ENCODE assay signal across 1 cellular context in the genomic region with DNA sequence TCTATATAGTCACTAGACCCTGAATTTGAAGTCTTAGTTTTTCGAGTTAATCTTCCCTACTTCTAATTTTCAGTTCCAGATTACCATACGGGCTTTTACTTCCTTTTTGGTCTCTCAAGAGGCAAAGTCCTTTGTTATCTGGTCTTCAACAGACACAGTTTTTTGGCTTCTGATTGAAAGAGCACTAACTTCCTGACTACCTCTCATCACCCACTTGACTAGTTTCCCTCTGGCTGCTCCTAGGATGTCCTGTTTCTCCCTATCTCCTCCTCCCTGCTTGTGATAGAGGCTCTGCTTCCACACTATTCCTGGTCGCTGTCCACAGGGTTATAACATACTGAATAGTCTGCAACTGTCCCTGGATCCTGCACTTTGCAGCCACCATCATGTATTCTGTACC.
A peak's percentile ranks its signal among the peaks of the same experiment; 100 is the strongest.
TF ChIP-seq lines count a peak whose summit lies in the region.

No MANE protein-coding gene starts in this region.

TF ChIP-seq in K562, 482 proteins besides CTCF, POLR2A, EP300 and RAD21 (continued from another document and continues in another):
- TF ChIP-seq CSDE1 (IDR thresholded peaks at IDR 0.05) (no peak), ZNF586 (CRISPR knock-in tag; conservative IDR thresholded peaks at IDR 0.05) (no peak), HSF4 (CRISPR knock-in tag; IDR thresholded peaks at IDR 0.05; ENCODE audit: borderline replicate concordance) (no peak), BDP1 (IDR thresholded peaks at IDR 0.05; ENCODE audit: insufficient read depth, insufficient read length) (no peak), TAF9B (IDR thresholded peaks at IDR 0.05; ENCODE audit: partially characterized antibody) (no peak), MEIS2 (IDR thresholded peaks at IDR 0.05; ENCODE audit: partially characterized antibody) (peak; percentile 68), PTBP1 (IDR thresholded peaks at IDR 0.05; ENCODE audit: low read depth, low read length) (no peak), BMI1 (IDR thresholded peaks at IDR 0.05; ENCODE audit: low read length) (no peak), KLF1 (tag; IDR thresholded peaks at IDR 0.05) (no peak), THRAP3 (IDR thresholded peaks at IDR 0.05; ENCODE audit: borderline replicate concordance) (no peak), SMAD2 (IDR thresholded peaks at IDR 0.05; ENCODE audit: low read depth, low read length) (no peak), ARNT (IDR thresholded peaks at IDR 0.05) (no peak), RFX1 (IDR thresholded peaks at IDR 0.05) (no peak), EGR1 (conservative IDR thresholded peaks at IDR 0.05) (no peak), MED1 (CRISPR knock-in tag; IDR thresholded peaks at IDR 0.05; ENCODE audit: borderline replicate concordance) (no peak), CC2D1A (IDR thresholded peaks at IDR 0.05) (peak; percentile 31; the same call in 1 of the 2 replicates), ZNF24 (IDR thresholded peaks at IDR 0.05) (no peak), FOXM1 (IDR thresholded peaks at IDR 0.05; ENCODE audit: low read depth) (peak; percentile 37; the same call in 1 of the 2 replicates), FOXM1 (CRISPR knock-in tag; IDR thresholded peaks at IDR 0.05; ENCODE audit: low read depth) (no peak), TEAD2 (tag; IDR thresholded peaks at IDR 0.05) (no peak), NFATC3 (IDR thresholded peaks at IDR 0.05) (no peak), FOXJ2 (tag; IDR thresholded peaks at IDR 0.05) (no peak), HNRNPLL (IDR thresholded peaks at IDR 0.05; ENCODE audit: low read depth, low read length, poor library complexity, severe bottlenecking) (no peak), CCNT2 (IDR thresholded peaks at IDR 0.05; ENCODE audit: borderline replicate concordance, extremely low read depth, insufficient read length, low read depth, low read length) (no peak), SMARCA4 (IDR thresholded peaks at IDR 0.05) (peak; percentile 82), ZBTB8A (IDR thresholded peaks at IDR 0.05; ENCODE audit: partially characterized antibody) (no peak)
- TF ChIP-seq, protein P1, sequence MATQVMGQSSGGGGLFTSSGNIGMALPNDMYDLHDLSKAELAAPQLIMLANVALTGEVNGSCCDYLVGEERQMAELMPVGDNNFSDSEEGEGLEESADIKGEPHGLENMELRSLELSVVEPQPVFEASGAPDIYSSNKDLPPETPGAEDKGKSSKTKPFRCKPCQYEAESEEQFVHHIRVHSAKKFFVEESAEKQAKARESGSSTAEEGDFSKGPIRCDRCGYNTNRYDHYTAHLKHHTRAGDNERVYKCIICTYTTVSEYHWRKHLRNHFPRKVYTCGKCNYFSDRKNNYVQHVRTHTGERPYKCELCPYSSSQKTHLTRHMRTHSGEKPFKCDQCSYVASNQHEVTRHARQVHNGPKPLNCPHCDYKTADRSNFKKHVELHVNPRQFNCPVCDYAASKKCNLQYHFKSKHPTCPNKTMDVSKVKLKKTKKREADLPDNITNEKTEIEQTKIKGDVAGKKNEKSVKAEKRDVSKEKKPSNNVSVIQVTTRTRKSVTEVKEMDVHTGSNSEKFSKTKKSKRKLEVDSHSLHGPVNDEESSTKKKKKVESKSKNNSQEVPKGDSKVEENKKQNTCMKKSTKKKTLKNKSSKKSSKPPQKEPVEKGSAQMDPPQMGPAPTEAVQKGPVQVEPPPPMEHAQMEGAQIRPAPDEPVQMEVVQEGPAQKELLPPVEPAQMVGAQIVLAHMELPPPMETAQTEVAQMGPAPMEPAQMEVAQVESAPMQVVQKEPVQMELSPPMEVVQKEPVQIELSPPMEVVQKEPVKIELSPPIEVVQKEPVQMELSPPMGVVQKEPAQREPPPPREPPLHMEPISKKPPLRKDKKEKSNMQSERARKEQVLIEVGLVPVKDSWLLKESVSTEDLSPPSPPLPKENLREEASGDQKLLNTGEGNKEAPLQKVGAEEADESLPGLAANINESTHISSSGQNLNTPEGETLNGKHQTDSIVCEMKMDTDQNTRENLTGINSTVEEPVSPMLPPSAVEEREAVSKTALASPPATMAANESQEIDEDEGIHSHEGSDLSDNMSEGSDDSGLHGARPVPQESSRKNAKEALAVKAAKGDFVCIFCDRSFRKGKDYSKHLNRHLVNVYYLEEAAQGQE (CRISPR knock-in tag; IDR thresholded peaks at IDR 0.05; ENCODE audit: low read depth) = no peak
- TF ChIP-seq, protein P2, sequence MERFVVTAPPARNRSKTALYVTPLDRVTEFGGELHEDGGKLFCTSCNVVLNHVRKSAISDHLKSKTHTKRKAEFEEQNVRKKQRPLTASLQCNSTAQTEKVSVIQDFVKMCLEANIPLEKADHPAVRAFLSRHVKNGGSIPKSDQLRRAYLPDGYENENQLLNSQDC (CRISPR knock-in tag; IDR thresholded peaks at IDR 0.05) = no peak
- TF ChIP-seq, protein P3, sequence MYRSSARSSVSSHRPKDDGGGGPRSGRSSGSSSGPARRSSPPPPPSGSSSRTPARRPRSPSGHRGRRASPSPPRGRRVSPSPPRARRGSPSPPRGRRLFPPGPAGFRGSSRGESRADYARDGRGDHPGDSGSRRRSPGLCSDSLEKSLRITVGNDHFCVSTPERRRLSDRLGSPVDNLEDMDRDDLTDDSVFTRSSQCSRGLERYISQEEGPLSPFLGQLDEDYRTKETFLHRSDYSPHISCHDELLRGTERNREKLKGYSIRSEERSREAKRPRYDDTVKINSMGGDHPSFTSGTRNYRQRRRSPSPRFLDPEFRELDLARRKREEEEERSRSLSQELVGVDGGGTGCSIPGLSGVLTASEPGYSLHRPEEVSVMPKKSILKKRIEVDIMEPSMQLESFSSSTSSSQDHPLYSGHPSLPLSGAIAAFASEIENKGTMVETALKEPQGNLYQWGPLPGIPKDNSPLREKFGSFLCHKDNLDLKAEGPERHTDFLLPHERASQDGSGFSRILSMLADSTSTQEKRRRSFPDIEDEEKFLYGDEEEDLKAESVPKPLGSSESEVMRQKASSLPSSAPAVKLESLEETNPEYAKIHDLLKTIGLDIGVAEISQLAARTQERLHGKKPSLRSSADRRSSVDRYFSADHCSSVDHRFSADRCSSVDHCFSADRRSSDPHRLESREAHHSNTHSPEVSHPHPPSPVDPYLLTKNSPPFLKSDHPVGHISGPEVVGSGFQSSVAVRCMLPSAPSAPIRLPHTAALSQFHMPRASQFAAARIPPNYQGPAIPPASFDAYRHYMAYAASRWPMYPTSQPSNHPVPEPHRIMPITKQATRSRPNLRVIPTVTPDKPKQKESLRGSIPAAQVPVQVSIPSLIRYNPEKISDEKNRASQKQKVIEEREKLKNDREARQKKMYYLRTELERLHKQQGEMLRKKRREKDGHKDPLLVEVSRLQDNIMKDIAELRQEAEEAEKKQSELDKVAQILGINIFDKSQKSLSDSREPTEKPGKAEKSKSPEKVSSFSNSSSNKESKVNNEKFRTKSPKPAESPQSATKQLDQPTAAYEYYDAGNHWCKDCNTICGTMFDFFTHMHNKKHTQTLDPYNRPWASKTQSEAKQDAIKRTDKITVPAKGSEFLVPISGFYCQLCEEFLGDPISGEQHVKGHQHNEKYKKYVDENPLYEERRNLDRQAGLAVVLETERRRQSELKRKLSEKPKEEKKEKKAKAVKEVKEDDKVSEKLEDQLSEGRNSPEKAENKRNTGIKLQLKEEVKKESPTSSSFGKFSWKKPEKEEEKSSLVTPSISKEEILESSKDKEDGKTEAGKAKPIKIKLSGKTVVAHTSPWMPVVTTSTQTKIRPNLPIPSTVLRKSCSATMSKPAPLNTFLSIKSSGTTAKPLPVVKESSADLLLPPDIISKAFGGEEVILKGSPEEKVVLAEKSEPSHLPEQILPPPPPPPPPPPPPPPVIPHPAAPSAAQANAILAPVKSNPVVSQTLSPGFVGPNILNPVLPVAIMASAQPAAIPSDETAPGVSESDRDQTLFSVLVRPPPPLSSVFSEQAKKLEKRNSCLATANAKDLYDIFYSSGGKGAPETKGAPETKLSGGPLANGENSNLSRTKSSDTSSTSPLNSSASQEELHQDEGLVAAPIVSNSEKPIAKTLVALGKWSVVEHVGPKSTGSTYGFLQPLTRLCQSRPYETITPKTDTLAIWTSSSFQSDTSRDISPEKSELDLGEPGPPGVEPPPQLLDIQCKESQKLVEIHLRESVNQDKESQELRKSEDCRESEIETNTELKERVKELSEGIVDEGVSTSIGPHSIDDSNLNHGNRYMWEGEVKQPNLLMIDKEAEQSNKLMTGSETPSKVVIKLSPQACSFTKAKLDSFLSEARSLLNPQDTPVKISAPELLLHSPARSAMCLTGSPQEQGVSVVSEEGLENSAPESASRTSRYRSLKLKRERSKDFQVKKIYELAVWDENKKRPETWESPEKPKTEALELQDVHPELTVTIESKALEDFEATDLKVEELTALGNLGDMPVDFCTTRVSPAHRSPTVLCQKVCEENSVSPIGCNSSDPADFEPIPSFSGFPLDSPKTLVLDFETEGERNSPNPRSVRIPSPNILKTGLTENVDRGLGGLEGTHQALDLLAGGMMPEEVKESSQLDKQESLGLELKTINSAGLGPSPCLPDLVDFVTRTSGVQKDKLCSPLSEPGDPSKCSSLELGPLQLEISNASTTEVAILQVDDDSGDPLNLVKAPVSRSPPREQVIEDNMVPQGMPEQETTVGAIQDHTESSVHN (IDR thresholded peaks at IDR 0.05; ENCODE audit: borderline replicate concordance in 1 of 2, low read depth in 1 of 2) = no peak
- TF ChIP-seq, protein P4, sequence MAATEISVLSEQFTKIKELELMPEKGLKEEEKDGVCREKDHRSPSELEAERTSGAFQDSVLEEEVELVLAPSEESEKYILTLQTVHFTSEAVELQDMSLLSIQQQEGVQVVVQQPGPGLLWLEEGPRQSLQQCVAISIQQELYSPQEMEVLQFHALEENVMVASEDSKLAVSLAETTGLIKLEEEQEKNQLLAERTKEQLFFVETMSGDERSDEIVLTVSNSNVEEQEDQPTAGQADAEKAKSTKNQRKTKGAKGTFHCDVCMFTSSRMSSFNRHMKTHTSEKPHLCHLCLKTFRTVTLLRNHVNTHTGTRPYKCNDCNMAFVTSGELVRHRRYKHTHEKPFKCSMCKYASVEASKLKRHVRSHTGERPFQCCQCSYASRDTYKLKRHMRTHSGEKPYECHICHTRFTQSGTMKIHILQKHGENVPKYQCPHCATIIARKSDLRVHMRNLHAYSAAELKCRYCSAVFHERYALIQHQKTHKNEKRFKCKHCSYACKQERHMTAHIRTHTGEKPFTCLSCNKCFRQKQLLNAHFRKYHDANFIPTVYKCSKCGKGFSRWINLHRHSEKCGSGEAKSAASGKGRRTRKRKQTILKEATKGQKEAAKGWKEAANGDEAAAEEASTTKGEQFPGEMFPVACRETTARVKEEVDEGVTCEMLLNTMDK (IDR thresholded peaks at IDR 0.05; ENCODE audit: borderline replicate concordance, insufficient read depth, low read depth, low read length, poor library complexity, severe bottlenecking) = no peak
- TF ChIP-seq, protein P5, sequence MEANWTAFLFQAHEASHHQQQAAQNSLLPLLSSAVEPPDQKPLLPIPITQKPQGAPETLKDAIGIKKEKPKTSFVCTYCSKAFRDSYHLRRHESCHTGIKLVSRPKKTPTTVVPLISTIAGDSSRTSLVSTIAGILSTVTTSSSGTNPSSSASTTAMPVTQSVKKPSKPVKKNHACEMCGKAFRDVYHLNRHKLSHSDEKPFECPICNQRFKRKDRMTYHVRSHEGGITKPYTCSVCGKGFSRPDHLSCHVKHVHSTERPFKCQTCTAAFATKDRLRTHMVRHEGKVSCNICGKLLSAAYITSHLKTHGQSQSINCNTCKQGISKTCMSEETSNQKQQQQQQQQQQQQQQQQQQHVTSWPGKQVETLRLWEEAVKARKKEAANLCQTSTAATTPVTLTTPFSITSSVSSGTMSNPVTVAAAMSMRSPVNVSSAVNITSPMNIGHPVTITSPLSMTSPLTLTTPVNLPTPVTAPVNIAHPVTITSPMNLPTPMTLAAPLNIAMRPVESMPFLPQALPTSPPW (CRISPR knock-in tag; IDR thresholded peaks at IDR 0.05) = no peak
- TF ChIP-seq, protein P6, sequence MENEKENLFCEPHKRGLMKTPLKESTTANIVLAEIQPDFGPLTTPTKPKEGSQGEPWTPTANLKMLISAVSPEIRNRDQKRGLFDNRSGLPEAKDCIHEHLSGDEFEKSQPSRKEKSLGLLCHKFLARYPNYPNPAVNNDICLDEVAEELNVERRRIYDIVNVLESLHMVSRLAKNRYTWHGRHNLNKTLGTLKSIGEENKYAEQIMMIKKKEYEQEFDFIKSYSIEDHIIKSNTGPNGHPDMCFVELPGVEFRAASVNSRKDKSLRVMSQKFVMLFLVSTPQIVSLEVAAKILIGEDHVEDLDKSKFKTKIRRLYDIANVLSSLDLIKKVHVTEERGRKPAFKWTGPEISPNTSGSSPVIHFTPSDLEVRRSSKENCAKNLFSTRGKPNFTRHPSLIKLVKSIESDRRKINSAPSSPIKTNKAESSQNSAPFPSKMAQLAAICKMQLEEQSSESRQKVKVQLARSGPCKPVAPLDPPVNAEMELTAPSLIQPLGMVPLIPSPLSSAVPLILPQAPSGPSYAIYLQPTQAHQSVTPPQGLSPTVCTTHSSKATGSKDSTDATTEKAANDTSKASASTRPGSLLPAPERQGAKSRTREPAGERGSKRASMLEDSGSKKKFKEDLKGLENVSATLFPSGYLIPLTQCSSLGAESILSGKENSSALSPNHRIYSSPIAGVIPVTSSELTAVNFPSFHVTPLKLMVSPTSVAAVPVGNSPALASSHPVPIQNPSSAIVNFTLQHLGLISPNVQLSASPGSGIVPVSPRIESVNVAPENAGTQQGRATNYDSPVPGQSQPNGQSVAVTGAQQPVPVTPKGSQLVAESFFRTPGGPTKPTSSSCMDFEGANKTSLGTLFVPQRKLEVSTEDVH (IDR thresholded peaks at IDR 0.05; ENCODE audit: low read depth, partially characterized antibody) = no peak
- TF ChIP-seq, protein P7, sequence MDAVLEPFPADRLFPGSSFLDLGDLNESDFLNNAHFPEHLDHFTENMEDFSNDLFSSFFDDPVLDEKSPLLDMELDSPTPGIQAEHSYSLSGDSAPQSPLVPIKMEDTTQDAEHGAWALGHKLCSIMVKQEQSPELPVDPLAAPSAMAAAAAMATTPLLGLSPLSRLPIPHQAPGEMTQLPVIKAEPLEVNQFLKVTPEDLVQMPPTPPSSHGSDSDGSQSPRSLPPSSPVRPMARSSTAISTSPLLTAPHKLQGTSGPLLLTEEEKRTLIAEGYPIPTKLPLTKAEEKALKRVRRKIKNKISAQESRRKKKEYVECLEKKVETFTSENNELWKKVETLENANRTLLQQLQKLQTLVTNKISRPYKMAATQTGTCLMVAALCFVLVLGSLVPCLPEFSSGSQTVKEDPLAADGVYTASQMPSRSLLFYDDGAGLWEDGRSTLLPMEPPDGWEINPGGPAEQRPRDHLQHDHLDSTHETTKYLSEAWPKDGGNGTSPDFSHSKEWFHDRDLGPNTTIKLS (IDR thresholded peaks at IDR 0.05; ENCODE audit: borderline replicate concordance, low read depth) = no peak
- TF ChIP-seq, protein P8, sequence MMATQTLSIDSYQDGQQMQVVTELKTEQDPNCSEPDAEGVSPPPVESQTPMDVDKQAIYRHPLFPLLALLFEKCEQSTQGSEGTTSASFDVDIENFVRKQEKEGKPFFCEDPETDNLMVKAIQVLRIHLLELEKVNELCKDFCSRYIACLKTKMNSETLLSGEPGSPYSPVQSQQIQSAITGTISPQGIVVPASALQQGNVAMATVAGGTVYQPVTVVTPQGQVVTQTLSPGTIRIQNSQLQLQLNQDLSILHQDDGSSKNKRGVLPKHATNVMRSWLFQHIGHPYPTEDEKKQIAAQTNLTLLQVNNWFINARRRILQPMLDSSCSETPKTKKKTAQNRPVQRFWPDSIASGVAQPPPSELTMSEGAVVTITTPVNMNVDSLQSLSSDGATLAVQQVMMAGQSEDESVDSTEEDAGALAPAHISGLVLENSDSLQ (IDR thresholded peaks at IDR 0.05) = peak; percentile 20; the same call in 1 of the 2 replicates
